ENCODE assay signal across 9 cellular contexts in the genomic region with DNA sequence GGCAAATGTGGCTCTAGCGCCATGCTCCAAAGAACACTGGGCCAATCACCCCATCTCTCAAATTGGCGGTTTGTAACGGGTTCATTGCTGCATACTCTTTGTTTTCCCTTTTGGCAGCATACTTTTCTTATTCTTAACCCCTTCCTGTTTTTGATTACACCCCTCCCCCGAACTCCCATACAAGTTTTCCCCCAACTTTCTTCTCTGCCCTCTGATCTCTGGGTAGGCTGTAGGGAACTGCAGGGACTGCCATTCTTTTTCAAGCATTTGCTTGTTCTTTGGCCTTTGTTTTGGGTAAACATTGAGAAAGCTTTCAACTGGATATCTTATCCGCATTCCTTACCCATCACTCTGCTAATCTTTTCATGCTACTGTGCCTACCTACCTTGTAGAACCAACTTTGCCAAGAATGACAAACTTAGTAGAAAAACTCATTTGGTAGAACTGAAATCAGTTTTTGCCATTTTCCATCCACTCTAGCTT. TPM values are rescaled to one million over a fixed set of nuclear protein-coding genes. Genes with fewer than 3 reads are reported as not detected.
DNase-seq lines count a peak whose midpoint lies in the region; ATAC-seq and TF ChIP-seq lines count a peak whose summit lies in the region.
"Had no signal": no experiment of that assay in that cellular context is flagged by ENCODE, and none has a peak within 500 bp of the region (broad histone marks: within the 10 kb centered on the region; RNA-seq: fewer than 3 reads in every experiment).

No MANE protein-coding gene starts in this region.

- no peaks in the 10 kb centered on the region for H3K36me3 Mint-ChIP-seq in chondrocyte (ENCODE audit: low read depth)

- ATAC-seq in Right ventricle myocardium inferior (no peak), HG03039 (IDR thresholded peaks at IDR 0.05; ENCODE audit: unreplicated experiment) (no peak), GM21737 (IDR thresholded peaks at IDR 0.05; ENCODE audit: unreplicated experiment) (no peak)

- peak overlapping the region; percentile 26 for H3K4me3 Mint-ChIP-seq in chondrocyte (ENCODE audit: unreplicated experiment)

- H3K9ac ChIP-seq in mucosa of stomach (ENCODE audit: low read length): no peak overlapping the region

- no peak overlapping the region for H3K27ac Mint-ChIP-seq in chondrocyte (ENCODE audit: unreplicated experiment)

- no peak for TF ChIP-seq CTCF in left ventricle myocardium inferior (IDR thresholded peaks at IDR 0.05; ENCODE audit: borderline replicate concordance)
- no peak for TF ChIP-seq CTCF in chondrocyte (IDR thresholded peaks at IDR 0.05)

- peak overlapping the region; percentile 96 for H3K27ac ChIP-seq in left ventricle myocardium inferior (replicated peaks)
- no peak overlapping the region for H3K27ac ChIP-seq in urinary bladder (ENCODE audit: low read depth)

- H3K4me3 ChIP-seq in left ventricle myocardium inferior (peak overlapping the region; percentile 94), mucosa of stomach (ENCODE audit: low read length) (peak overlapping the region; percentile 83), urinary bladder (ENCODE audit: low read depth, low read length) (peak overlapping the region; percentile 81)

- H3K4me1 Mint-ChIP-seq in chondrocyte (ENCODE audit: low read depth): peaks cover 25% of the 10 kb centered on the region

- DNase-seq in left ventricle myocardium inferior (no peak), Right ventricle myocardium inferior (ENCODE audit: missing footprints) (no peak), chondrocyte (ENCODE audit: low spot score) (no peak), dedifferentiated amniotic fluid mesenchymal stem cell (ENCODE audit: extremely low spot score) (no peak)
- DNase-seq: NCI-H187 treated with DMSO at 0.1 percent for 48 hours had no signal

- no peaks in the 10 kb centered on the region for H3K9me3 Mint-ChIP-seq in chondrocyte (ENCODE audit: low read depth)

- intact Hi-C loops in left ventricle myocardium inferior (cut with micrococcal nuclease): loop anchor here (5.0 kb wide), 1 partner anchor 185 kb away; no protein-coding TSS in a partner anchor
- intact Hi-C loops in Right ventricle myocardium inferior (cut with DNase I): loop anchor here (2.0 to 10.0 kb wide), 7 partner anchors 43 to 347 kb away; partner anchors contain the start of genes B3GALNT1 and KPNA4

- H3K36me3 ChIP-seq in left ventricle myocardium inferior (no peaks in the 10 kb centered on the region), mucosa of stomach (ENCODE audit: control insufficient read depth, insufficient read depth, low read length) (no peaks in the 10 kb centered on the region), urinary bladder (ENCODE audit: insufficient read depth) (no peaks in the 10 kb centered on the region)

- H3K27me3 Mint-ChIP-seq in chondrocyte (ENCODE audit: low read depth): peaks cover 16% of the 10 kb centered on the region

- H3K27me3 ChIP-seq in left ventricle myocardium inferior (ENCODE audit: low read depth) (no peaks in the 10 kb centered on the region), mucosa of stomach (ENCODE audit: control insufficient read depth, insufficient read depth, low read length) (no peaks in the 10 kb centered on the region)

- WGBS in urinary bladder: 55% methylated on average over 5 of the region's 5 CpGs

- H3K4me1 ChIP-seq in left ventricle myocardium inferior (peaks cover 55% of the 10 kb centered on the region), mucosa of stomach (ENCODE audit: control insufficient read depth, insufficient read depth, low read length) (peaks cover 26% of the 10 kb centered on the region), urinary bladder (ENCODE audit: insufficient read depth) (peaks cover 1% of the 10 kb centered on the region)

- no peaks in the 10 kb centered on the region for H3K9me3 ChIP-seq in left ventricle myocardium inferior (replicated peaks)
- no peaks in the 10 kb centered on the region for H3K9me3 ChIP-seq in mucosa of stomach (ENCODE audit: control insufficient read depth, low read length)

RNA-seq across cellular contexts. Expression of gene PPM1L, which starts 1.6 kb away (rescaled TPM):
- total RNA-seq in left ventricle myocardium inferior (51.1 TPM), Right ventricle myocardium inferior (63.9 TPM), chondrocyte (3.3 to 9.6 TPM (median 8.5 TPM) in 3 replicates), urinary bladder (24.2 TPM)
- 20.2 TPM for polyA plus RNA-seq in urinary bladder
